ENCODE assay signal across 15 cellular contexts in genomic region chr20:23078994-23079364, GRCh38. TPM values are rescaled to one million over a fixed set of nuclear protein-coding genes. Genes with fewer than 3 reads are reported as not detected.
DNase-seq lines count a peak whose midpoint lies in the region; ATAC-seq and TF ChIP-seq lines count a peak whose summit lies in the region.
"Had no signal": no experiment of that assay in that cellular context is flagged by ENCODE, and none has a peak within 500 bp of the region (broad histone marks: within the 10 kb centered on the region; RNA-seq: fewer than 3 reads in every experiment).

No MANE protein-coding gene starts in this region.

- H3K4me3 ChIP-seq in astrocyte of the spinal cord (ENCODE audit: low read depth, low read length) (no peak overlapping the region), neutrophil (ENCODE audit: low read depth in 1 of 2, low read length in 1 of 2) (no peak overlapping the region)
- H3K4me3 ChIP-seq in CD8-positive, alpha-beta memory T cell (ENCODE audit: low read length), result no peak overlapping the region
- H3K4me3 ChIP-seq: thoracic aorta had no signal

- POLR2A ChIA-PET in CD8-positive, alpha-beta memory T cell (lab: Charles Lee), result no interaction called here

- no peak overlapping the region for H3K27ac Mint-ChIP-seq in CD8-positive, alpha-beta memory T cell
- H3K27ac Mint-ChIP-seq: activated CD4-positive, alpha-beta T cell treated with anti-CD3 and anti-CD28 coated beads, Interleukin-2, amount 10 ng/mL, durations not matched to agents 7 days and 5 days had no signal

- peaks cover 60% of the 10 kb centered on the region for H3K36me3 ChIP-seq in neutrophil
- H3K36me3 ChIP-seq in CD8-positive, alpha-beta memory T cell (ENCODE audit: insufficient read depth, low read length), result no peaks in the 10 kb centered on the region
- H3K36me3 ChIP-seq: thoracic aorta had no signal

- H3K4me3 Mint-ChIP-seq in CD8-positive, alpha-beta memory T cell, result no peak overlapping the region
- H3K4me3 Mint-ChIP-seq: activated CD4-positive, alpha-beta T cell treated with anti-CD3 and anti-CD28 coated beads, Interleukin-2, amount 10 ng/mL, durations not matched to agents 7 days and 5 days had no signal

- ATAC-seq in GM18861 (IDR thresholded peaks at IDR 0.05; ENCODE audit: unreplicated experiment), result no peak

- no peaks in the 10 kb centered on the region for H3K36me3 Mint-ChIP-seq in CD8-positive, alpha-beta memory T cell

- TF ChIP-seq CTCF in GM13976 (IDR thresholded peaks at IDR 0.05; ENCODE audit: borderline replicate concordance, control extremely low read depth, extremely low read depth, insufficient read depth, missing control alignments) (peak; percentile 13), astrocyte of the spinal cord (IDR thresholded peaks at IDR 0.05; ENCODE audit: low read depth, low read length) (peak; percentile 26), neutrophil (IDR thresholded peaks at IDR 0.05) (no peak)

- H3K9me3 ChIP-seq in neutrophil, result no peaks in the 10 kb centered on the region
- H3K9me3 ChIP-seq in CD8-positive, alpha-beta memory T cell (ENCODE audit: low read length), result no peaks in the 10 kb centered on the region
- H3K9me3 ChIP-seq: thoracic aorta had no signal

- in situ Hi-C loops in GM13976 (cut with MboI; ENCODE audit: low sequenced_read_pairs, unreplicated experiment), result no loop called here
- in situ Hi-C loops in astrocyte of the spinal cord (cut with HindIII; ENCODE audit: low sequenced_read_pairs), result no loop called here

- H3K9me3 Mint-ChIP-seq in CD8-positive, alpha-beta memory T cell, result peaks cover 0 to 1% (median 0%) of the 10 kb centered on the region in 5 donors
- H3K9me3 Mint-ChIP-seq: activated CD4-positive, alpha-beta T cell treated with anti-CD3 and anti-CD28 coated beads, Interleukin-2, amount 10 ng/mL, durations not matched to agents 7 days and 5 days had no signal

- peaks cover 0 to 1% of the 10 kb centered on the region in 2 donors for H3K27me3 Mint-ChIP-seq in CD8-positive, alpha-beta memory T cell

- CTCF ChIA-PET in CD8-positive, alpha-beta memory T cell (lab: Charles Lee), result no interaction called here

- H3K27me3 ChIP-seq in neutrophil, result no peaks in the 10 kb centered on the region
- H3K27me3 ChIP-seq in CD8-positive, alpha-beta memory T cell (ENCODE audit: insufficient read depth, low read length, poor library complexity, severe bottlenecking), result no peaks in the 10 kb centered on the region

- H3K4me1 ChIP-seq in neutrophil (ENCODE audit: control insufficient read depth in 1 of 2, insufficient read depth in 1 of 2, low read depth in 1 of 2, low read length in 1 of 2), result peaks cover 42 to 51% of the 10 kb centered on the region in 2 experiments
- no peaks in the 10 kb centered on the region for H3K4me1 ChIP-seq in CD8-positive, alpha-beta memory T cell (ENCODE audit: insufficient read depth, low read length)

- DNase-seq in GM13976 (ENCODE audit: low spot score) (no peak), NCI-H1092 treated with DMSO at 0.1 percent for 48 hours (lab: John Stamatoyannopoulos, UW) (peak; percentile 17), astrocyte of the spinal cord (ENCODE audit: low read depth, low spot score) (no peak)
- no peak for DNase-seq in CD8-positive, alpha-beta memory T cell
- no peak for DNase-seq in stimulated activated CD4-positive, alpha-beta T cell treated with anti-CD3 and anti-CD28 coated beads, Interleukin-12 subunit alpha, Interleukin-12 subunit beta, amount 100 ng/mL, for 4 hours
- DNase-seq: activated CD4-positive, alpha-beta T cell treated with anti-CD3 and anti-CD28 coated beads, Interleukin-2, amount 10 ng/mL, durations not matched to agents 7 days and 5 days; activated gamma-delta T cell; mammary epithelial cell; NCI-H1048; SIG-M5 had no signal

- H3K4me1 Mint-ChIP-seq in CD8-positive, alpha-beta memory T cell, result peaks cover 2 to 11% (median 6%) of the 10 kb centered on the region in 3 donors

- H3K27ac ChIP-seq in neutrophil, result peak overlapping the region; percentile 43
- no peak overlapping the region for H3K27ac ChIP-seq in CD8-positive, alpha-beta memory T cell (ENCODE audit: low read depth, low read length)
- H3K27ac ChIP-seq: thoracic aorta had no signal

RNA-seq across cellular contexts. Expression of gene CD93, which starts 7.1 kb away (rescaled TPM):
- under 1 TPM; 0.50 to 0.53 TPM for total RNA-seq in CD8-positive, alpha-beta memory T cell
- 0.02 TPM for polyA plus RNA-seq in CD8-positive, alpha-beta memory T cell
- total RNA-seq: mammary epithelial cell had no signal
- polyA plus RNA-seq: mammary epithelial cell had no signal

RNA-seq across cellular contexts. Expression of gene THBD, which starts 29.5 kb away (rescaled TPM):
- under 1 TPM; 0.13 to 0.31 TPM for total RNA-seq in CD8-positive, alpha-beta memory T cell
- polyA plus RNA-seq in CD8-positive, alpha-beta memory T cell, result not detected
- total RNA-seq: activated CD4-positive, alpha-beta T cell treated with anti-CD3 and anti-CD28 coated beads, Interleukin-2, amount 10 ng/mL, durations not matched to agents 7 days and 5 days had no signal

RNA-seq across cellular contexts. Expression of gene SSTR4, which starts 43.9 kb away (rescaled TPM):
- not detected for total RNA-seq in CD8-positive, alpha-beta memory T cell
- polyA plus RNA-seq in CD8-positive, alpha-beta memory T cell, result not detected
- total RNA-seq: activated CD4-positive, alpha-beta T cell treated with anti-CD3 and anti-CD28 coated beads, Interleukin-2, amount 10 ng/mL, durations not matched to agents 7 days and 5 days; Daoy; mammary epithelial cell; pulmonary artery endothelial cell; thoracic aorta had no signal
- polyA plus RNA-seq: mammary epithelial cell had no signal
